12 cellular contexts compared by ENCODE assay signal in the genomic region with DNA sequence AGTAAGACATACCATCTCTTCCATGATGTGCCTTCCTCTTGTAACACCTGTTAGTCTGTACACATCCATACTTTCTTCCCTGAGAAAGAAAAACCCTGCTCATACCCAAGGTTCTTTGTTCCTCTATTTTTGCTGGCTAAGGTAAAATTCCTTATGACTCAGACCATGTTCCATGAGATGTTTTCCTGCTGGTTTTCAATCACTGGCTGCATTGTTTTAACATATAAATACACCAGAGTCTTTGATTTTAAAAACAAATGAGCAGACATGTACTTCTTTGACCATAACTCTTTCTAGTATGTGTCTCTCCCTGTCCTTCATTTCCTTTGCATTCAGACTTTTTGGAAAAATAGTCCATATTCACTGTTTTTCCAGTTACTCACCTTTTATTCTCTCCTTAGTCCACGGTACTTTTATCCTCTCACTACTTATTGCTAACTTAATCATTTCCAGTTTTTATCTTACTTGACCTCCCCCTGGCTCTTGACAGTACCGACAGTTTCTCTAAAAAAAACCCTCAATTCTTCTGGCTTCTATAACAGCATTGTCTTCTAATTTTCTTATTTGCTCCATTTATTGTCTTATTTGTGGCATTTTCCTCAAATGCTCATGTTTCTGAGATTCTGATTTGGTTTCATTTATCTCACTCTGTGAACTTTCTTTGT. TPM values are rescaled to one million over a fixed set of nuclear protein-coding genes. Genes with fewer than 3 reads are reported as not detected.
DNase-seq lines count a peak whose midpoint lies in the region; ATAC-seq and TF ChIP-seq lines count a peak whose summit lies in the region.
"Had no signal": no experiment of that assay in that cellular context is flagged by ENCODE, and none has a peak within 500 bp of the region (broad histone marks: within the 10 kb centered on the region; RNA-seq: fewer than 3 reads in every experiment).

No MANE protein-coding gene starts in this region.

- no peaks in the 10 kb centered on the region for H3K36me3 Mint-ChIP-seq in nephron progenitor cell (ENCODE audit: low read depth)
- H3K36me3 Mint-ChIP-seq: activated naive CD8-positive, alpha-beta T cell; natural killer cell treated with Interleukin-12 subunit alpha and Interleukin-12 subunit beta and Interleukin-15 and Interleukin-18, amount 100 ng/mL, for 72 hours; WTC11 had no signal

- no TSS peak for BruUV-seq in mammary epithelial cell (replicated peaks; lab: Mats Ljungman, UMichigan)

- WGBS in mammary epithelial cell (ENCODE audit: low coverage, missing lambda C conversion rate) = 20% methylated on average over 2 of the region's 2 CpGs

- in situ Hi-C loops in ACHN (cut with HindIII; ENCODE audit: low pct_ligation_motif_present, low pct_unique_long_range_greater_than_20kb, low sequenced_read_pairs) (no loop called here), mammary epithelial cell (cut with MboI; ENCODE audit: low sequenced_read_pairs in 2 of 2) (loop anchor here (25.0 kb wide), 1 partner anchor 331 kb away; no protein-coding TSS in a partner anchor)

- H3K27ac ChIP-seq in KMS-11 (no peak overlapping the region), mammary epithelial cell (ENCODE audit: insufficient read depth, low read depth, low read length) (peak overlapping the region; percentile 34), lower lobe of right lung (no peak overlapping the region)

- H3K27me3 ChIP-seq in KMS-11 (ENCODE audit: insufficient read depth, low read depth) (no peaks in the 10 kb centered on the region), mammary epithelial cell (ENCODE audit: insufficient read depth, low read length) (no peaks in the 10 kb centered on the region), lower lobe of right lung (ENCODE audit: low read depth) (no peaks in the 10 kb centered on the region)

- H3K79me2 ChIP-seq in KMS-11 (ENCODE audit: insufficient read depth, low read depth) (peaks cover 86% of the 10 kb centered on the region), mammary epithelial cell (ENCODE audit: insufficient read depth, low read length) (peaks cover 93% of the 10 kb centered on the region)

- no peaks in the 10 kb centered on the region for H3K9me3 Mint-ChIP-seq in nephron progenitor cell
- H3K9me3 Mint-ChIP-seq: HFFc6; natural killer cell treated with Interleukin-12 subunit alpha and Interleukin-12 subunit beta and Interleukin-15 and Interleukin-18, amount 100 ng/mL, for 72 hours; WTC11 had no signal

- dilution Hi-C loops in mammary epithelial cell (cut with HindIII; ENCODE audit: low sequenced_read_pairs) = no loop called here

- H3K4me3 ChIP-seq in KMS-11 (IDR thresholded peaks at IDR 0.05; ENCODE audit: insufficient read depth, low read depth, low read length) (no peak overlapping the region), mammary epithelial cell (replicated peaks in 1 of 3; ENCODE audit: insufficient read depth in 1 of 3, low read depth in 2 of 3, low read length in 3 of 3) (peak overlapping the region in 2 of 3 experiments; percentile 4 to 18), lower lobe of right lung (peak overlapping the region; percentile 4)

- H3K4me2 ChIP-seq in KMS-11 (peak overlapping the region; percentile 63), mammary epithelial cell (ENCODE audit: insufficient read depth, low read depth, low read length) (peak overlapping the region; percentile 66)

- no peak overlapping the region for H3K4me3 Mint-ChIP-seq in nephron progenitor cell
- H3K4me3 Mint-ChIP-seq: activated naive CD8-positive, alpha-beta T cell; HFFc6; natural killer cell treated with Interleukin-12 subunit alpha and Interleukin-12 subunit beta and Interleukin-15 and Interleukin-18, amount 100 ng/mL, for 72 hours; WTC11 had no signal

- H2AFZ ChIP-seq in KMS-11 (ENCODE audit: low read depth) (no peak overlapping the region), mammary epithelial cell (ENCODE audit: low read depth, low read length) (no peak overlapping the region)

- no peaks in the 10 kb centered on the region for H3K9me3 ChIP-seq in mammary epithelial cell (replicated peaks; ENCODE audit: insufficient read depth, low read length)
- no peaks in the 10 kb centered on the region for H3K9me3 ChIP-seq in lower lobe of right lung

- CTCF ChIA-PET in mammary epithelial cell (lab: Charles Lee; ENCODE audit: low non-redundant PET) = no interaction called here

- TF ChIP-seq CTCF in KMS-11 (conservative IDR thresholded peaks at IDR 0.05; ENCODE audit: low read depth, low read length) (no peak), mammary epithelial cell (conservative IDR thresholded peaks at IDR 0.05 in 1 of 2, IDR thresholded peaks at IDR 0.05 in 1 of 2; ENCODE audit: extremely low read depth in 1 of 2, insufficient read depth in 1 of 2, low read depth in 1 of 2, low read length in 2 of 2) (no peak), lower lobe of right lung (IDR thresholded peaks at IDR 0.05) (no peak), omental fat pad (IDR thresholded peaks at IDR 0.05) (no peak), nephron progenitor cell (IDR thresholded peaks at IDR 0.05) (no peak)

- no peak for ATAC-seq in lower lobe of right lung
- ATAC-seq in omental fat pad (ENCODE audit: low FRiP score) = no peak
- ATAC-seq: natural killer cell treated with Interleukin-12 subunit alpha and Interleukin-12 subunit beta and Interleukin-15 and Interleukin-18, amount 100 ng/mL, for 72 hours; WTC11 had no signal

- peaks cover 68% of the 10 kb centered on the region for H3K4me1 ChIP-seq in KMS-11 (ENCODE audit: low read depth, poor library complexity, severe bottlenecking)
- peaks cover 31% of the 10 kb centered on the region for H3K4me1 ChIP-seq in mammary epithelial cell (ENCODE audit: insufficient read depth, low read length)
- peaks cover 70% of the 10 kb centered on the region for H3K4me1 ChIP-seq in lower lobe of right lung

- H3K9ac ChIP-seq in KMS-11 (no peak overlapping the region), mammary epithelial cell (ENCODE audit: insufficient read depth, low read length) (no peak overlapping the region)

- H3K4me1 Mint-ChIP-seq in nephron progenitor cell = peaks cover 20% of the 10 kb centered on the region

- H3K27me3 Mint-ChIP-seq in nephron progenitor cell (ENCODE audit: low read depth, poor library complexity) = no peaks in the 10 kb centered on the region
- H3K27me3 Mint-ChIP-seq: activated naive CD8-positive, alpha-beta T cell; natural killer cell treated with Interleukin-12 subunit alpha and Interleukin-12 subunit beta and Interleukin-15 and Interleukin-18, amount 100 ng/mL, for 72 hours had no signal

- no peak overlapping the region for H3K27ac Mint-ChIP-seq in nephron progenitor cell
- H3K27ac Mint-ChIP-seq: activated naive CD8-positive, alpha-beta T cell; HFFc6; natural killer cell treated with Interleukin-12 subunit alpha and Interleukin-12 subunit beta and Interleukin-15 and Interleukin-18, amount 100 ng/mL, for 72 hours; WTC11 had no signal

- H4K20me1 ChIP-seq in KMS-11 (ENCODE audit: insufficient read depth) (peaks cover 70% of the 10 kb centered on the region), mammary epithelial cell (ENCODE audit: insufficient read depth, low read length) (peaks cover 50% of the 10 kb centered on the region)

- intact Hi-C loops in mammary epithelial cell (cut with micrococcal nuclease) (loop anchor here (5.0 to 10.0 kb wide), 2 partner anchors 196 to 343 kb away; no protein-coding TSS in a partner anchor), lower lobe of right lung (cut with DNase I) (no loop called here)

- DNase-seq in ACHN (peak; percentile 25), mammary epithelial cell (peak; percentile 71), lower lobe of right lung (no peak), NK-92 (lab: John Stamatoyannopoulos, UW; ENCODE audit: unreplicated experiment) (no peak), omental fat pad (ENCODE audit: low spot score) (no peak), nephron progenitor cell (no peak)
- no peak for DNase-seq in stimulated activated CD4-positive, alpha-beta T cell treated with anti-CD3 and anti-CD28 coated beads, Interleukin-12 subunit alpha, Interleukin-12 subunit beta, amount 100 ng/mL, for 4 hours
- DNase-seq: HFFc6 had no signal

- H3K36me3 ChIP-seq in KMS-11 (ENCODE audit: insufficient read depth) = no peaks in the 10 kb centered on the region
- no peaks in the 10 kb centered on the region for H3K36me3 ChIP-seq in mammary epithelial cell (ENCODE audit: insufficient read depth, low read length)
- H3K36me3 ChIP-seq in lower lobe of right lung = no peaks in the 10 kb centered on the region

RNA-seq across cellular contexts. Expression of gene VAPA, which starts 4.3 kb away (rescaled TPM):
- total RNA-seq in mammary epithelial cell (100 to 1,000 TPM; 199 to 223 TPM), lower lobe of right lung (235 TPM), omental fat pad (100 to 1,000 TPM; 173 to 345 (median 246) TPM)
- polyA plus RNA-seq in mammary epithelial cell = 225 TPM
- polyA minus RNA-seq in mammary epithelial cell = 311 TPM

RNA-seq across cellular contexts. Expression of gene TXNDC2, which starts 32.4 kb away (rescaled TPM):
- total RNA-seq in mammary epithelial cell (not detected), lower lobe of right lung (0.12 TPM), omental fat pad (under 1 TPM in 2 of 4 donors, not detected in 2; 0.24 to 0.44 TPM)
- polyA plus RNA-seq in mammary epithelial cell = 0.09 TPM
- 0.67 TPM for polyA minus RNA-seq in mammary epithelial cell
- total RNA-seq: natural killer cell treated with Interleukin-12 subunit alpha and Interleukin-12 subunit beta and Interleukin-15 and Interleukin-18, amount 100 ng/mL, for 72 hours had no signal

Comparison
In these comparisons a context has a peak if more than half of its experiments do, and no peak if none do; other contexts are left out.
1. DNase-seq: peak in ACHN (single experiment) and mammary epithelial cell (single experiment); none in lower lobe of right lung (single experiment), stimulated activated CD4-positive, alpha-beta T cell treated with anti-CD3 and anti-CD28 coated beads, Interleukin-12 subunit alpha, Interleukin-12 subunit beta, amount 100 ng/mL, for 4 hours (single experiment), NK-92 (single experiment), omental fat pad (single experiment) and nephron progenitor cell (single experiment).